28 cellular contexts compared by ENCODE assay signal in genomic region chr16:48441863-48442279, GRCh38. TPM values are rescaled to one million over a fixed set of nuclear protein-coding genes. Genes with fewer than 3 reads are reported as not detected.
DNase-seq lines count a peak whose midpoint lies in the region; ATAC-seq and TF ChIP-seq lines count a peak whose summit lies in the region.
"Had no signal": no experiment of that assay in that cellular context is flagged by ENCODE, and none has a peak within 500 bp of the region (broad histone marks: within the 10 kb centered on the region; RNA-seq: fewer than 3 reads in every experiment).

No MANE protein-coding gene starts in this region.

- no peaks in the 10 kb centered on the region for H3K4me1 Mint-ChIP-seq in T-helper 17 cell
- H3K4me1 Mint-ChIP-seq: activated CD4-positive, alpha-beta T cell treated with anti-CD3 and anti-CD28 coated beads, Interleukin-2, amount 10 ng/mL, durations not matched to agents 7 days and 5 days; activated naive CD8-positive, alpha-beta T cell treated with anti-CD3 and anti-CD28 coated beads for 36 hours; stimulated activated effector memory CD8-positive, alpha-beta T cell treated with anti-CD3 and anti-CD28 coated beads, Interleukin-12 subunit alpha, Interleukin-12 subunit beta, amount 100 ng/mL, for 72 hours had no signal

- no peak for TF ChIP-seq POLR2A in body of pancreas (IDR thresholded peaks at IDR 0.05)

- H3K27me3 Mint-ChIP-seq in T-helper 17 cell = peaks cover 5% of the 10 kb centered on the region
- H3K27me3 Mint-ChIP-seq: activated naive CD8-positive, alpha-beta T cell treated with anti-CD3 and anti-CD28 coated beads for 36 hours; CD4-positive, alpha-beta T cell had no signal

- no peaks in the 10 kb centered on the region for H3K36me3 Mint-ChIP-seq in T-helper 17 cell (ENCODE audit: low read depth)
- H3K36me3 Mint-ChIP-seq: activated naive CD8-positive, alpha-beta T cell treated with anti-CD3 and anti-CD28 coated beads for 36 hours; stimulated activated effector memory CD8-positive, alpha-beta T cell treated with anti-CD3 and anti-CD28 coated beads, Interleukin-12 subunit alpha, Interleukin-12 subunit beta, amount 100 ng/mL, for 72 hours had no signal

- no peak overlapping the region for H3K4me3 ChIP-seq in body of pancreas
- H3K4me3 ChIP-seq: GM12878, ovary, SJCRH30 had no signal

- no peaks in the 10 kb centered on the region for H3K27me3 ChIP-seq in body of pancreas
- H3K27me3 ChIP-seq: ovary, SJCRH30 had no signal

- H3K9me3 ChIP-seq in body of pancreas (no peaks in the 10 kb centered on the region), T-helper 17 cell (ENCODE audit: control insufficient read depth, low read length, poor library complexity, severe bottlenecking) (no peaks in the 10 kb centered on the region)
- H3K9me3 ChIP-seq: ovary, SJCRH30 had no signal

- no peak overlapping the region for H3K4me3 Mint-ChIP-seq in T-helper 17 cell
- H3K4me3 Mint-ChIP-seq: activated CD4-positive, alpha-beta T cell treated with anti-CD3 and anti-CD28 coated beads, Interleukin-2, amount 10 ng/mL, durations not matched to agents 7 days and 5 days; activated naive CD8-positive, alpha-beta T cell treated with anti-CD3 and anti-CD28 coated beads for 36 hours; CD4-positive, alpha-beta T cell; stimulated activated effector memory CD8-positive, alpha-beta T cell treated with anti-CD3 and anti-CD28 coated beads, Interleukin-12 subunit alpha, Interleukin-12 subunit beta, amount 100 ng/mL, for 72 hours had no signal

- H3K27ac Mint-ChIP-seq in T-helper 17 cell = no peak overlapping the region
- H3K27ac Mint-ChIP-seq: activated CD4-positive, alpha-beta T cell treated with anti-CD3 and anti-CD28 coated beads, Interleukin-2, amount 10 ng/mL, durations not matched to agents 7 days and 5 days; activated naive CD8-positive, alpha-beta T cell treated with anti-CD3 and anti-CD28 coated beads for 36 hours; CD4-positive, alpha-beta T cell; stimulated activated effector memory CD8-positive, alpha-beta T cell treated with anti-CD3 and anti-CD28 coated beads, Interleukin-12 subunit alpha, Interleukin-12 subunit beta, amount 100 ng/mL, for 72 hours had no signal

- ATAC-seq in HG02610 (IDR thresholded peaks at IDR 0.05; ENCODE audit: unreplicated experiment) (no peak), body of pancreas (no peak), T-helper 17 cell (no peak)
- ATAC-seq: GM12878; left ventricle myocardium superior; stimulated activated effector memory CD8-positive, alpha-beta T cell treated with anti-CD3 and anti-CD28 coated beads, Interleukin-12 subunit alpha, Interleukin-12 subunit beta, amount 100 ng/mL, for 72 hours had no signal

- intact Hi-C loops in body of pancreas (cut with DNase I) = no loop called here

- DNase-seq in NCI-H2029 (lab: John Stamatoyannopoulos, UW) = peak; percentile 15
- no peak for DNase-seq in NCI-H2029 treated with DMSO at 0.1 percent for 48 hours (lab: John Stamatoyannopoulos, UW)
- peak; percentile 23 for DNase-seq in NCI-H526 treated with DMSO at 0.1 percent for 48 hours (lab: John Stamatoyannopoulos, UW)
- peak; percentile 81 for DNase-seq in SHP77 treated with DMSO at 0.1 percent for 48 hours (lab: John Stamatoyannopoulos, UW)
- no peak for DNase-seq in RKO (ENCODE audit: low spot score)
- no peak for DNase-seq in body of pancreas
- DNase-seq in T-helper 17 cell = no peak
- DNase-seq: 8988T; activated CD4-positive, alpha-beta T cell treated with anti-CD3 and anti-CD28 coated beads, Interleukin-2, amount 10 ng/mL, durations not matched to agents 7 days and 5 days; activated effector memory CD4-positive, alpha-beta T cell treated with anti-CD3 and anti-CD28 coated beads, Interleukin-2, amount 50 U/mL, for 16 hours; activated naive CD8-positive, alpha-beta T cell treated with anti-CD3 and anti-CD28 coated beads for 36 hours; activated T-cell treated with anti-CD3 and anti-CD28 coated beads, Interleukin-2, amount 50 U/mL, for 1 hour; anterior cingulate cortex; CD4-positive, alpha-beta T cell; effector CD4-positive, alpha-beta T cell; left ventricle myocardium superior; MM.1S; NCI-H1436; NCI-H446 treated with DMSO at 0.1 percent for 48 hours; ovary; SJCRH30; SW 1271; T-helper 9 cell; trophoblast cell had no signal

- WGBS in body of pancreas, 2 donors = 61 to 69% methylated on average over 5 of the region's 5 CpGs

- no peaks in the 10 kb centered on the region for H3K36me3 ChIP-seq in body of pancreas (replicated peaks in 1 of 2; ENCODE audit: insufficient read depth in 1 of 2, low read depth in 2 of 2)
- H3K36me3 ChIP-seq: ovary, SJCRH30 had no signal

- no peak for TF ChIP-seq CTCF in body of pancreas (IDR thresholded peaks at IDR 0.05)

- H3K4me1 ChIP-seq in body of pancreas = no peaks in the 10 kb centered on the region

- H3K27ac ChIP-seq in body of pancreas = no peak overlapping the region
- H3K27ac ChIP-seq: KMS-11, ovary, SJCRH30 had no signal

RNA-seq across cellular contexts. Expression of gene SIAH1, which starts 56.7 kb away (rescaled TPM):
- total RNA-seq in body of pancreas = 10 to 100 TPM; 15.2 to 16.1 TPM
- total RNA-seq in T-helper 17 cell = 10 to 100 TPM; 36.4 to 41.2 TPM

Comparison
In these comparisons a context has a peak if more than half of its experiments do, and no peak if none do; other contexts are left out.
1. DNase-seq: peak in NCI-H2029 (single experiment), NCI-H526 treated with DMSO at 0.1 percent for 48 hours (single experiment) and SHP77 treated with DMSO at 0.1 percent for 48 hours (single experiment); none in NCI-H2029 treated with DMSO at 0.1 percent for 48 hours (single experiment), RKO (single experiment), body of pancreas (0 of 4) and T-helper 17 cell (0 of 3).